Comparison of ENCODE assay signal across 8 cellular contexts in the genomic region with DNA sequence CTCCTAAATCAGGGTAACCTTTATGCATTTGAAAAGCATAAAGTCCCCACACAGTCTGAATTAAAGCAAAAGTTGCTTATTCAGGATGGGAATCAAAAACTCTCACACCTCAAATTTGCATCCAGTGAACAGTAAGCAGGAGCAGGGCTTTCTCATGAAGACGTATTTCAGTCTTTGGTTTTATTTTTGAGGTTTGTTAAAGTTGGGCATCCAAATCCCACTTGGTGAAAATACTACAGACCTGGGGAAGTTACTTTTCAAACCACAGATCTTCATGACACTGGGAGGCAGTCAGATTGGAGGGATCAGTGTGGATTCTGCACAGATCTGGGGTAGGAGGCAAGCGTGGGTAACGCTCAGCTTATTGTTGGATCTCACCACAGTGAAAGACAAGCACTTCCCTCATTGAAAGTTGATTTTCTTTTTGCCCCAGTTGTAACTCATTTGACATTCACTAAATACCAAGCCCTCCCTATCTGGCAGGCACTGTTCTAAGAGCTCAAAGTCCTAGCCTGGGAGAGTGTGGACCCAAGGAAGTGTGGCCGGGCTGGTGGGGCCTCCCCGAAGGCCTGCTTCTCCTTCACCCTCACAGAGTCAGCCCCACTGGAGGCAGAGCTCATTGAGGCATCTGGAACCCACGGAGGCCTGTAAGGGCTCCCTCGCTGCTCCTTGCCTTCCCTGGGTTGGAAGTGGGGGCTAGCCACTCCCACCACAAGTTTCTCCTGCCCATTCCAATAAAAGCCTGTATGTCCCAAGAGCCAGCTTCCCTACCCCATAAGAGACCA. TPM values are rescaled to one million over a fixed set of nuclear protein-coding genes. Genes with fewer than 3 reads are reported as not detected.
A peak's percentile ranks its signal among the peaks of the same experiment; 100 is the strongest.
DNase-seq lines count a peak whose midpoint lies in the region; ATAC-seq and TF ChIP-seq lines count a peak whose summit lies in the region.

No MANE protein-coding gene starts in this region.

- no peak for DNase-seq in activated CD4-positive, alpha-beta T cell treated with anti-CD3 and anti-CD28 coated beads, Interleukin-2, amount 10 ng/mL, durations not matched to agents 24 days and 14 days
- no peak for DNase-seq in activated CD4-positive, alpha-beta T cell treated with anti-CD3 and anti-CD28 coated beads, Interleukin-2, amount 50 U/mL, for 4 hours
- DNase-seq in astrocyte of the spinal cord (ENCODE audit: low read depth, low spot score) (no peak), thyroid gland (no peak), DMS53 treated with DMSO at 0.1 percent for 48 hours (lab: John Stamatoyannopoulos, UW; ENCODE audit: unreplicated experiment) (no peak)

- no peaks in the 10 kb centered on the region for H3K27me3 ChIP-seq in liver (ENCODE audit: control insufficient read depth in 4 of 4, insufficient read depth in 4 of 4, low read length in 3 of 4)
- H3K27me3 ChIP-seq in thyroid gland = no peaks in the 10 kb centered on the region

- H3K9ac ChIP-seq in liver (ENCODE audit: low read depth in 1 of 2, low read length in 2 of 2) = peak overlapping the region; percentile 0 to 48

- peaks cover 51% of the 10 kb centered on the region for H3K36me3 Mint-ChIP-seq in activated CD4-positive, alpha-beta T cell treated with anti-CD3 and anti-CD28 coated beads, Interleukin-2, amount 10 ng/mL, durations not matched to agents 24 days and 14 days (ENCODE audit: low read depth)

- in situ Hi-C loops in astrocyte of the spinal cord (cut with HindIII; ENCODE audit: low sequenced_read_pairs) = no loop called here

- H3K27ac ChIP-seq in liver (ENCODE audit: low read depth in 1 of 2, low read length in 2 of 2) = peak overlapping the region; percentile 96 to 98
- H3K27ac ChIP-seq in thyroid gland = peak overlapping the region; percentile 97 to 98 (median 98)

- H3K27ac Mint-ChIP-seq in activated CD4-positive, alpha-beta T cell treated with anti-CD3 and anti-CD28 coated beads, Interleukin-2, amount 10 ng/mL, durations not matched to agents 24 days and 14 days = peak overlapping the region; percentile 96

- H3K4me1 Mint-ChIP-seq in activated CD4-positive, alpha-beta T cell treated with anti-CD3 and anti-CD28 coated beads, Interleukin-2, amount 10 ng/mL, durations not matched to agents 24 days and 14 days = peaks cover 63% of the 10 kb centered on the region

- H3K4me3 Mint-ChIP-seq in activated CD4-positive, alpha-beta T cell treated with anti-CD3 and anti-CD28 coated beads, Interleukin-2, amount 10 ng/mL, durations not matched to agents 24 days and 14 days = peak overlapping the region; percentile 89

- H3K4me3 ChIP-seq in astrocyte of the spinal cord (ENCODE audit: low read depth, low read length) = peak overlapping the region; percentile 41
- H3K4me3 ChIP-seq in liver (ENCODE audit: low read depth in 1 of 3, low read length in 3 of 3) = peak overlapping the region in 1 of 3 donors; percentile 58
- H3K4me3 ChIP-seq in thyroid gland (replicated peaks in 1 of 3) = no peak overlapping the region

- no peaks in the 10 kb centered on the region for H3K9me3 Mint-ChIP-seq in activated CD4-positive, alpha-beta T cell treated with anti-CD3 and anti-CD28 coated beads, Interleukin-2, amount 10 ng/mL, durations not matched to agents 24 days and 14 days

- WGBS in liver = 55% methylated on average over 7 of the region's 7 CpGs
- 85 to 90% methylated on average over 5 to 6 of the region's 7 CpGs for WGBS in thyroid gland, 2 donors

- H3K27me3 Mint-ChIP-seq in activated CD4-positive, alpha-beta T cell treated with anti-CD3 and anti-CD28 coated beads, Interleukin-2, amount 10 ng/mL, durations not matched to agents 24 days and 14 days = no peaks in the 10 kb centered on the region

- no peaks in the 10 kb centered on the region for H3K36me3 ChIP-seq in liver (ENCODE audit: control insufficient read depth in 4 of 4, insufficient read depth in 3 of 4, low read depth in 1 of 4, low read length in 3 of 4)
- no peaks in the 10 kb centered on the region for H3K36me3 ChIP-seq in thyroid gland

- TF ChIP-seq POLR2A in thyroid gland (IDR thresholded peaks at IDR 0.05) = no peak

- H3K4me1 ChIP-seq in liver (ENCODE audit: control insufficient read depth in 4 of 4, insufficient read depth in 4 of 4, low read length in 3 of 4) = peaks cover 6 to 22% (median 12%) of the 10 kb centered on the region in 4 donors
- H3K4me1 ChIP-seq in thyroid gland = peaks cover 33 to 35% of the 10 kb centered on the region in 2 donors

- no peak for ATAC-seq in HG03439 (IDR thresholded peaks at IDR 0.05; ENCODE audit: unreplicated experiment)
- ATAC-seq in HG03460 (IDR thresholded peaks at IDR 0.05; ENCODE audit: unreplicated experiment) = no peak

- TF ChIP-seq CTCF in astrocyte of the spinal cord (IDR thresholded peaks at IDR 0.05; ENCODE audit: low read depth, low read length) (no peak), liver (IDR thresholded peaks at IDR 0.05; ENCODE audit: low read depth, low read length, missing input control) (no peak), thyroid gland (IDR thresholded peaks at IDR 0.05) (no peak)

- no peak for TF ChIP-seq RAD21 in liver (IDR thresholded peaks at IDR 0.05)

- intact Hi-C loops in activated CD4-positive, alpha-beta T cell treated with anti-CD3 and anti-CD28 coated beads, Interleukin-2, amount 10 ng/mL, durations not matched to agents 24 days and 14 days (cut with micrococcal nuclease) = loop anchor here (1.0 kb wide), 2 partner anchors 15 to 92 kb away; partner anchors contain the start of gene DET1
- intact Hi-C loops in thyroid gland (cut with DNase I) = no loop called here

- H3K9me3 ChIP-seq in liver (ENCODE audit: control insufficient read depth in 4 of 4, low read length in 3 of 4) (no peaks in the 10 kb centered on the region), thyroid gland (no peaks in the 10 kb centered on the region)

TF ChIP-seq in liver, 16 proteins besides CTCF, POLR2A, EP300 and RAD21:
- peak; percentile 29 for TF ChIP-seq HNF4G (IDR thresholded peaks at IDR 0.05)
- TF ChIP-seq GABPA (IDR thresholded peaks at IDR 0.05 in 1 of 2, conservative IDR thresholded peaks at IDR 0.05 in 1 of 2) = no peak
- TF ChIP-seq HNF4A (conservative IDR thresholded peaks at IDR 0.05) = peak in 1 of 2 donors; percentile 62

RNA-seq across cellular contexts. Expression of gene ISG20, which starts 0.8 kb away (rescaled TPM):
- 33.9 and 35.5 TPM in 2 replicates for total RNA-seq in activated CD4-positive, alpha-beta T cell treated with anti-CD3 and anti-CD28 coated beads, Interleukin-2, amount 10 ng/mL, durations not matched to agents 24 days and 14 days
- total RNA-seq in liver (10 to 100 TPM in 1 of 2 donors, 1 to 10 TPM in 1; 6.8 to 36.5 TPM), thyroid gland (10 to 100 TPM; 14.3 to 47.8 (median 35.1) TPM)
- polyA plus RNA-seq in liver = 10 to 100 TPM; 14.1 to 14.5 TPM

RNA-seq across cellular contexts. Expression of gene AEN, which starts 16.9 kb away (rescaled TPM):
- 72.4 and 75.7 TPM in 2 replicates for total RNA-seq in activated CD4-positive, alpha-beta T cell treated with anti-CD3 and anti-CD28 coated beads, Interleukin-2, amount 10 ng/mL, durations not matched to agents 24 days and 14 days
- total RNA-seq in liver (10 to 100 TPM; 13.1 to 19.2 TPM), thyroid gland (10 to 100 TPM; 21.6 to 32.8 (median 27.3) TPM)
- 1 to 10 TPM; 2.8 to 8.0 TPM for polyA plus RNA-seq in liver
